Comparison of ENCODE assay signal across 1 cellular context in genomic region chrX:16491461-16491860, GRCh38.
TF ChIP-seq lines count a peak whose summit lies in the region.

No MANE protein-coding gene starts in this region.

TF ChIP-seq in GM23338, 12 proteins besides CTCF, POLR2A, EP300 and RAD21 (continued from another document):
- TF ChIP-seq, protein P1, sequence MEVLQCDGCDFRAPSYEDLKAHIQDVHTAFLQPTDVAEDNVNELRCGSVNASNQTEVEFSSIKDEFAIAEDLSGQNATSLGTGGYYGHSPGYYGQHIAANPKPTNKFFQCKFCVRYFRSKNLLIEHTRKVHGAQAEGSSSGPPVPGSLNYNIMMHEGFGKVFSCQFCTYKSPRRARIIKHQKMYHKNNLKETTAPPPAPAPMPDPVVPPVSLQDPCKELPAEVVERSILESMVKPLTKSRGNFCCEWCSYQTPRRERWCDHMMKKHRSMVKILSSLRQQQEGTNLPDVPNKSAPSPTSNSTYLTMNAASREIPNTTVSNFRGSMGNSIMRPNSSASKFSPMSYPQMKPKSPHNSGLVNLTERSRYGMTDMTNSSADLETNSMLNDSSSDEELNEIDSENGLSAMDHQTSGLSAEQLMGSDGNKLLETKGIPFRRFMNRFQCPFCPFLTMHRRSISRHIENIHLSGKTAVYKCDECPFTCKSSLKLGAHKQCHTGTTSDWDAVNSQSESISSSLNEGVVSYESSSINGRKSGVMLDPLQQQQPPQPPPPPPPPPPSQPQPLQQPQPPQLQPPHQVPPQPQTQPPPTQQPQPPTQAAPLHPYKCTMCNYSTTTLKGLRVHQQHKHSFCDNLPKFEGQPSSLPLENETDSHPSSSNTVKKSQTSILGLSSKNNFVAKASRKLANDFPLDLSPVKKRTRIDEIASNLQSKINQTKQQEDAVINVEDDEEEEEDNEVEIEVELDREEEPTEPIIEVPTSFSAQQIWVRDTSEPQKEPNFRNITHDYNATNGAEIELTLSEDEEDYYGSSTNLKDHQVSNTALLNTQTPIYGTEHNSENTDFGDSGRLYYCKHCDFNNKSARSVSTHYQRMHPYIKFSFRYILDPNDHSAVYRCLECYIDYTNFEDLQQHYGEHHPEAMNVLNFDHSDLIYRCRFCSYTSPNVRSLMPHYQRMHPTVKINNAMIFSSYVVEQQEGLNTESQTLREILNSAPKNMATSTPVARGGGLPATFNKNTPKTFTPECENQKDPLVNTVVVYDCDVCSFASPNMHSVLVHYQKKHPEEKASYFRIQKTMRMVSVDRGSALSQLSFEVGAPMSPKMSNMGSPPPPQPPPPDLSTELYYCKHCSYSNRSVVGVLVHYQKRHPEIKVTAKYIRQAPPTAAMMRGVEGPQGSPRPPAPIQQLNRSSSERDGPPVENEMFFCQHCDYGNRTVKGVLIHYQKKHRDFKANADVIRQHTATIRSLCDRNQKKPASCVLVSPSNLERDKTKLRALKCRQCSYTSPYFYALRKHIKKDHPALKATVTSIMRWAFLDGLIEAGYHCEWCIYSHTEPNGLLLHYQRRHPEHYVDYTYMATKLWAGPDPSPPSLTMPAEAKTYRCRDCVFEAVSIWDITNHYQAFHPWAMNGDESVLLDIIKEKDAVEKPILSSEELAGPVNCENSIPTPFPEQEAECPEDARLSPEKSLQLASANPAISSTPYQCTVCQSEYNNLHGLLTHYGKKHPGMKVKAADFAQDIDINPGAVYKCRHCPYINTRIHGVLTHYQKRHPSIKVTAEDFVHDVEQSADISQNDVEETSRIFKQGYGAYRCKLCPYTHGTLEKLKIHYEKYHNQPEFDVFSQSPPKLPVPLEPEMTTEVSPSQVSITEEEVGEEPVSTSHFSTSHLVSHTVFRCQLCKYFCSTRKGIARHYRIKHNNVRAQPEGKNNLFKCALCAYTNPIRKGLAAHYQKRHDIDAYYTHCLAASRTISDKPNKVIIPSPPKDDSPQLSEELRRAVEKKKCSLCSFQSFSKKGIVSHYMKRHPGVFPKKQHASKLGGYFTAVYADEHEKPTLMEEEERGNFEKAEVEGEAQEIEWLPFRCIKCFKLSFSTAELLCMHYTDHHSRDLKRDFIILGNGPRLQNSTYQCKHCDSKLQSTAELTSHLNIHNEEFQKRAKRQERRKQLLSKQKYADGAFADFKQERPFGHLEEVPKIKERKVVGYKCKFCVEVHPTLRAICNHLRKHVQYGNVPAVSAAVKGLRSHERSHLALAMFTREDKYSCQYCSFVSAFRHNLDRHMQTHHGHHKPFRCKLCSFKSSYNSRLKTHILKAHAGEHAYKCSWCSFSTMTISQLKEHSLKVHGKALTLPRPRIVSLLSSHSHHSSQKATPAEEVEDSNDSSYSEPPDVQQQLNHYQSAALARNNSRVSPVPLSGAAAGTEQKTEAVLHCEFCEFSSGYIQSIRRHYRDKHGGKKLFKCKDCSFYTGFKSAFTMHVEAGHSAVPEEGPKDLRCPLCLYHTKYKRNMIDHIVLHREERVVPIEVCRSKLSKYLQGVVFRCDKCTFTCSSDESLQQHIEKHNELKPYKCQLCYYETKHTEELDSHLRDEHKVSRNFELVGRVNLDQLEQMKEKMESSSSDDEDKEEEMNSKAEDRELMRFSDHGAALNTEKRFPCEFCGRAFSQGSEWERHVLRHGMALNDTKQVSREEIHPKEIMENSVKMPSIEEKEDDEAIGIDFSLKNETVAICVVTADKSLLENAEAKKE (CRISPR knock-in tag; IDR thresholded peaks at IDR 0.05), result no peak
- TF ChIP-seq POLR2AphosphoS5 (IDR thresholded peaks at IDR 0.05; ENCODE audit: low read depth) (no peak), JUNB (IDR thresholded peaks at IDR 0.05; ENCODE audit: unreplicated experiment) (no peak), EZH2 (IDR thresholded peaks at IDR 0.05; ENCODE audit: low read depth, unreplicated experiment) (no peak)
- TF ChIP-seq, protein P2, sequence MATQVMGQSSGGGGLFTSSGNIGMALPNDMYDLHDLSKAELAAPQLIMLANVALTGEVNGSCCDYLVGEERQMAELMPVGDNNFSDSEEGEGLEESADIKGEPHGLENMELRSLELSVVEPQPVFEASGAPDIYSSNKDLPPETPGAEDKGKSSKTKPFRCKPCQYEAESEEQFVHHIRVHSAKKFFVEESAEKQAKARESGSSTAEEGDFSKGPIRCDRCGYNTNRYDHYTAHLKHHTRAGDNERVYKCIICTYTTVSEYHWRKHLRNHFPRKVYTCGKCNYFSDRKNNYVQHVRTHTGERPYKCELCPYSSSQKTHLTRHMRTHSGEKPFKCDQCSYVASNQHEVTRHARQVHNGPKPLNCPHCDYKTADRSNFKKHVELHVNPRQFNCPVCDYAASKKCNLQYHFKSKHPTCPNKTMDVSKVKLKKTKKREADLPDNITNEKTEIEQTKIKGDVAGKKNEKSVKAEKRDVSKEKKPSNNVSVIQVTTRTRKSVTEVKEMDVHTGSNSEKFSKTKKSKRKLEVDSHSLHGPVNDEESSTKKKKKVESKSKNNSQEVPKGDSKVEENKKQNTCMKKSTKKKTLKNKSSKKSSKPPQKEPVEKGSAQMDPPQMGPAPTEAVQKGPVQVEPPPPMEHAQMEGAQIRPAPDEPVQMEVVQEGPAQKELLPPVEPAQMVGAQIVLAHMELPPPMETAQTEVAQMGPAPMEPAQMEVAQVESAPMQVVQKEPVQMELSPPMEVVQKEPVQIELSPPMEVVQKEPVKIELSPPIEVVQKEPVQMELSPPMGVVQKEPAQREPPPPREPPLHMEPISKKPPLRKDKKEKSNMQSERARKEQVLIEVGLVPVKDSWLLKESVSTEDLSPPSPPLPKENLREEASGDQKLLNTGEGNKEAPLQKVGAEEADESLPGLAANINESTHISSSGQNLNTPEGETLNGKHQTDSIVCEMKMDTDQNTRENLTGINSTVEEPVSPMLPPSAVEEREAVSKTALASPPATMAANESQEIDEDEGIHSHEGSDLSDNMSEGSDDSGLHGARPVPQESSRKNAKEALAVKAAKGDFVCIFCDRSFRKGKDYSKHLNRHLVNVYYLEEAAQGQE (IDR thresholded peaks at IDR 0.05; ENCODE audit: unreplicated experiment), result no peak
